In the genomic region with DNA sequence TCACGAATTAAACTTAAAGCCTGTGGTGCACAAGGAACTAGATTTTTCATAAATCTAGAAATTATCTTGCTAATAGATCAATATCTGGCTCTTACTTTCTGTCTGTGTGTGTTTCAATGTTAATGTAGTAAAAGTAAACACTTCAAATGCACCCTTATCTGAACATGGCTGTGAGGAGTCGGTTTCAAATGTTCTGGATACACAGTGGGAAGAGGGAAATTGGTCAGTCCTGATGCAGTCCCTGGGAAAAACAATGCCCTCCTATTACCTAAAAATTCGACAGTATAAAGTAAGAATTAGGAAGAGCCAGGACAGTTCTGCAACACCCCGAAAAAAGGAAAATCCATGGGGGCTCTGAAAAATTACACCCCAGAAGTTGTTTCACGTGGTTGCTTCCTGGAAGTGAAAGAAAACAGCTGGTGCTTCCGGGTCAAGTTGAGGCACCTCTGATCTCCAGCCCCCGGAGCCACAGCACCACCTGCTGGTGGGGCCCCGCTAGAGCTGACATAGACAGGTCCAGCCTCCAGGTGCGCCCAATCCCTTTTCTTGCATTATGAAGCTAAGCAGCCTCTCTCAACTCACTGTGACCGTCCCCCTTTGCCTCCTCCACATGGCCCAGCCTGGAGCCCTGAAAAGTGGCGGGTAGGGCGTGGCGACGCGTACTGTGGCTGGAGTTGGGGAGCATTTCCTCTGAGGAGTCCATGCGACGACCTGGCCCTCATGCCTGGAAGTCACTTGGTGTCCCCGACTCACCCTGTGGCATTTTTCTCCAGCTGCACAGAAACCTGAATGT, we compare ENCODE assay signal across 1 cellular context.
TF ChIP-seq lines count a peak whose summit lies in the region.

No MANE protein-coding gene starts in this region.

TF ChIP-seq in Ishikawa, 13 proteins besides CTCF, POLR2A, EP300 and RAD21 (continued from another document):
- TF ChIP-seq TCF12 (IDR thresholded peaks at IDR 0.05; ENCODE audit: low read depth): no peak
- TF ChIP-seq, protein P1, sequence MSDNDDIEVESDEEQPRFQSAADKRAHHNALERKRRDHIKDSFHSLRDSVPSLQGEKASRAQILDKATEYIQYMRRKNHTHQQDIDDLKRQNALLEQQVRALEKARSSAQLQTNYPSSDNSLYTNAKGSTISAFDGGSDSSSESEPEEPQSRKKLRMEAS (IDR thresholded peaks at IDR 0.05): no peak
- TF ChIP-seq, protein P2, sequence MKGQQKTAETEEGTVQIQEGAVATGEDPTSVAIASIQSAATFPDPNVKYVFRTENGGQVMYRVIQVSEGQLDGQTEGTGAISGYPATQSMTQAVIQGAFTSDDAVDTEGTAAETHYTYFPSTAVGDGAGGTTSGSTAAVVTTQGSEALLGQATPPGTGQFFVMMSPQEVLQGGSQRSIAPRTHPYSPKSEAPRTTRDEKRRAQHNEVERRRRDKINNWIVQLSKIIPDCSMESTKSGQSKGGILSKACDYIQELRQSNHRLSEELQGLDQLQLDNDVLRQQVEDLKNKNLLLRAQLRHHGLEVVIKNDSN (IDR thresholded peaks at IDR 0.05): no peak
